ENCODE assay signal across 1 cellular context in genomic region chr16:70675851-70676513, GRCh38.
TF ChIP-seq lines count a peak whose summit lies in the region.

No MANE protein-coding gene starts in this region.

TF ChIP-seq in HepG2, 621 proteins besides CTCF, POLR2A, EP300 and RAD21 (continued from another document):
- no peak for TF ChIP-seq ZNF362 (CRISPR knock-in tag; IDR thresholded peaks at IDR 0.05; ENCODE audit: borderline replicate concordance)
- TF ChIP-seq ZBTB10 (CRISPR knock-in tag; IDR thresholded peaks at IDR 0.05; ENCODE audit: borderline replicate concordance) = no peak
- TF ChIP-seq ZNF550 (CRISPR knock-in tag; IDR thresholded peaks at IDR 0.05; ENCODE audit: borderline replicate concordance) = no peak
- TF ChIP-seq SSRP1 (CRISPR knock-in tag; IDR thresholded peaks at IDR 0.05) = 0 out of 2 replicates have a peak, but pooled peaks have one; percentile 19
- TF ChIP-seq SAP130 (CRISPR knock-in tag; IDR thresholded peaks at IDR 0.05; ENCODE audit: low read depth) = no peak
- TF ChIP-seq ZHX1 (CRISPR knock-in tag; IDR thresholded peaks at IDR 0.05; ENCODE audit: low read depth) = no peak
- no peak for TF ChIP-seq SNAPC5 (CRISPR knock-in tag; IDR thresholded peaks at IDR 0.05; ENCODE audit: borderline replicate concordance)
- TF ChIP-seq ZNF205 (CRISPR knock-in tag; IDR thresholded peaks at IDR 0.05) = no peak
- TF ChIP-seq MAFK (conservative IDR thresholded peaks at IDR 0.05 in 1 of 2, IDR thresholded peaks at IDR 0.05 in 1 of 2; ENCODE audit: low read length in 2 of 2) = no peak
- peak; percentile 45 for TF ChIP-seq ZNF687 (CRISPR knock-in tag; IDR thresholded peaks at IDR 0.05)
- 0 out of 2 replicates have a peak, but pooled peaks have one; percentile 23 for TF ChIP-seq ZNF878 (CRISPR knock-in tag; IDR thresholded peaks at IDR 0.05)
- TF ChIP-seq NFATC3 (CRISPR knock-in tag; IDR thresholded peaks at IDR 0.05) = no peak
- 0 out of 2 replicates have a peak, but pooled peaks have one; percentile 26 for TF ChIP-seq ZNF737 (CRISPR knock-in tag; IDR thresholded peaks at IDR 0.05; ENCODE audit: borderline replicate concordance)
- peak; percentile 91 for TF ChIP-seq AGO2 (optimal IDR thresholded peaks at IDR 0.05; ENCODE audit: low read depth, low read length)
- no peak for TF ChIP-seq KDM1A (CRISPR knock-in tag; IDR thresholded peaks at IDR 0.05)
- peak; percentile 94 for TF ChIP-seq RBM22 (optimal IDR thresholded peaks at IDR 0.05; ENCODE audit: low read length)
- TF ChIP-seq ZBTB26 (CRISPR knock-in tag; IDR thresholded peaks at IDR 0.05; ENCODE audit: borderline replicate concordance) = no peak
- TF ChIP-seq ZNF317 (CRISPR knock-in tag; IDR thresholded peaks at IDR 0.05) = no peak
- TF ChIP-seq CAMTA2 (CRISPR knock-in tag; IDR thresholded peaks at IDR 0.05; ENCODE audit: borderline replicate concordance) = no peak
- TF ChIP-seq ELF4 (CRISPR knock-in tag; IDR thresholded peaks at IDR 0.05; ENCODE audit: borderline replicate concordance) = no peak
- TF ChIP-seq ZNF235 (CRISPR knock-in tag; IDR thresholded peaks at IDR 0.05; ENCODE audit: borderline replicate concordance) = no peak
- TF ChIP-seq GABPB1 (CRISPR knock-in tag; IDR thresholded peaks at IDR 0.05) = no peak
- TF ChIP-seq THAP7 (CRISPR knock-in tag; IDR thresholded peaks at IDR 0.05) = no peak
- TF ChIP-seq PLRG1 (conservative IDR thresholded peaks at IDR 0.05) = no peak
- TF ChIP-seq ZNF775 (CRISPR knock-in tag; IDR thresholded peaks at IDR 0.05; ENCODE audit: borderline replicate concordance) = no peak
- no peak for TF ChIP-seq ZNF225 (CRISPR knock-in tag; IDR thresholded peaks at IDR 0.05)
- no peak for TF ChIP-seq TP53 (CRISPR knock-in tag; conservative IDR thresholded peaks at IDR 0.05)
- TF ChIP-seq HIVEP1 (CRISPR knock-in tag; IDR thresholded peaks at IDR 0.05) = 0 out of 2 replicates have a peak, but pooled peaks have one; percentile 30
- no peak for TF ChIP-seq ZKSCAN8 (CRISPR knock-in tag; IDR thresholded peaks at IDR 0.05; ENCODE audit: borderline replicate concordance)
- TF ChIP-seq ZNF703 (CRISPR knock-in tag; IDR thresholded peaks at IDR 0.05; ENCODE audit: borderline replicate concordance) = no peak
- no peak for TF ChIP-seq TARDBP (CRISPR knock-in tag; IDR thresholded peaks at IDR 0.05)
